ENCODE assay signal across 18 cellular contexts in genomic region chr11:104105155-104105554, GRCh38. TPM values are rescaled to one million over a fixed set of nuclear protein-coding genes. Genes with fewer than 3 reads are reported as not detected.
DNase-seq lines count a peak whose midpoint lies in the region; ATAC-seq and TF ChIP-seq lines count a peak whose summit lies in the region.
"Had no signal": no experiment of that assay in that cellular context is flagged by ENCODE, and none has a peak within 500 bp of the region (broad histone marks: within the 10 kb centered on the region; RNA-seq: fewer than 3 reads in every experiment).

No MANE protein-coding gene starts in this region.

- no peak for ATAC-seq in HG03378 (IDR thresholded peaks at IDR 0.05; ENCODE audit: unreplicated experiment)
- ATAC-seq: T-helper 17 cell had no signal

- H3K4me1 ChIP-seq in skeletal muscle satellite cell (ENCODE audit: control insufficient read depth, insufficient read depth, low read length) (peaks cover 32% of the 10 kb centered on the region), hepatocyte (ENCODE audit: insufficient read depth) (no peaks in the 10 kb centered on the region)
- H3K4me1 ChIP-seq: BLaER1 had no signal

- H3K4me3 ChIP-seq in skeletal muscle satellite cell (ENCODE audit: low read length), result no peak overlapping the region
- H3K4me3 ChIP-seq in hepatocyte, result no peak overlapping the region
- H3K4me3 ChIP-seq: BLaER1 had no signal

- DNase-seq in H4 (ENCODE audit: low spot score) (peak; percentile 39), M059J (ENCODE audit: low read depth) (peak; percentile 32), fibroblast of gingiva (ENCODE audit: low read depth) (peak; percentile 71), hepatocyte (ENCODE audit: low spot score) (no peak), NAMALWA (ENCODE audit: low spot score) (no peak)
- DNase-seq: CD8-positive, alpha-beta memory T cell; H9; NCI-H1436; NCI-H2081; NK-92 treated with Interleukin-12 subunit alpha and Interleukin-12 subunit beta, amount 100 ng/mL, for 24 hours; OCI-M1; T-helper 17 cell had no signal

- no peaks in the 10 kb centered on the region for H3K9me2 ChIP-seq in hepatocyte (replicated peaks; ENCODE audit: insufficient read depth)

- no peak overlapping the region for H3K27ac ChIP-seq in hepatocyte
- H3K27ac ChIP-seq: BLaER1, HL-60, KMS-11 had no signal

- H3K79me2 ChIP-seq in hepatocyte, result no peaks in the 10 kb centered on the region

- no peaks in the 10 kb centered on the region for H3K36me3 ChIP-seq in skeletal muscle satellite cell (ENCODE audit: insufficient read depth, low read length)
- H3K36me3 ChIP-seq in hepatocyte (replicated peaks; ENCODE audit: insufficient read depth, low read depth), result no peaks in the 10 kb centered on the region
- H3K36me3 ChIP-seq: BLaER1 had no signal

- H3K9ac ChIP-seq in skeletal muscle satellite cell (ENCODE audit: low read depth, low read length), result peak overlapping the region; percentile 14
- H3K9ac ChIP-seq: BLaER1, KMS-11 had no signal

- WGBS in hepatocyte (ENCODE audit: low lambda C conversion rate, missing lambda C conversion rate), result 31% methylated on average over 1 of the region's 1 CpG

- no peak for TF ChIP-seq CTCF in hepatocyte (IDR thresholded peaks at IDR 0.05; ENCODE audit: poor library complexity)

- H4K20me1 ChIP-seq in hepatocyte (ENCODE audit: insufficient read depth, poor library complexity, severe bottlenecking), result no peaks in the 10 kb centered on the region
- H4K20me1 ChIP-seq: BLaER1 had no signal

- H2AFZ ChIP-seq in hepatocyte, result no peak overlapping the region

- H3K27me3 ChIP-seq in skeletal muscle satellite cell (ENCODE audit: control insufficient read depth, insufficient read depth, low read length), result no peaks in the 10 kb centered on the region
- no peaks in the 10 kb centered on the region for H3K27me3 ChIP-seq in hepatocyte
- H3K27me3 ChIP-seq: BLaER1 had no signal

- H3K9me3 ChIP-seq in skeletal muscle satellite cell (replicated peaks; ENCODE audit: low read length), result no peaks in the 10 kb centered on the region
- H3K9me3 ChIP-seq in hepatocyte (ENCODE audit: low read depth), result no peaks in the 10 kb centered on the region
- H3K9me3 ChIP-seq: BLaER1 had no signal

- H3K4me2 ChIP-seq in skeletal muscle satellite cell (ENCODE audit: low read length) (peak overlapping the region; percentile 43), hepatocyte (no peak overlapping the region)
- H3K4me2 ChIP-seq: BLaER1, KMS-11 had no signal

RNA-seq across cellular contexts. Expression of gene PDGFD, which starts 58.8 kb away (rescaled TPM):
- 4.4 and 5.3 TPM in 2 replicates for total RNA-seq in H4 (2014; rRNA removed; shearing (Covaris generic))
- total RNA-seq in M059J (2014; rRNA removed; shearing (Covaris generic)), result 30.0 and 38.6 TPM in 2 replicates
- total RNA-seq in skeletal muscle satellite cell (2012; rRNA removed), result 0.25 and 0.66 TPM in 2 replicates
- 25.6 and 29.6 TPM in 2 replicates for total RNA-seq in hepatocyte
- polyA plus RNA-seq in hepatocyte, result 17.3 and 17.7 TPM in 2 replicates
- total RNA-seq: Daoy had no signal

Comparison
In these comparisons a context has a peak if more than half of its experiments do, and no peak if none do; other contexts are left out.
1. DNase-seq: peak in H4 (single experiment), M059J (single experiment) and fibroblast of gingiva (single experiment); none in hepatocyte (single experiment) and NAMALWA (single experiment).